Comparison of ENCODE assay signal across 10 cellular contexts in genomic region chr21:30044447-30045064, GRCh38.
DNase-seq lines count a peak whose midpoint lies in the region; ATAC-seq and TF ChIP-seq lines count a peak whose summit lies in the region.
"Had no signal": no experiment of that assay in that cellular context is flagged by ENCODE, and none has a peak within 500 bp of the region (broad histone marks: within the 10 kb centered on the region; RNA-seq: fewer than 3 reads in every experiment).

No MANE protein-coding gene starts in this region.

- H3K9me3 Mint-ChIP-seq in brain: peaks cover 15 to 35% (median 22%) of the 10 kb centered on the region in 5 experiments

- H3K9me2 ChIP-seq in Loucy (replicated peaks; ENCODE audit: low read depth, low read length): no peaks in the 10 kb centered on the region

- no peaks in the 10 kb centered on the region for H4K20me1 ChIP-seq in Loucy (ENCODE audit: insufficient read depth, low read length, poor library complexity, severe bottlenecking)
- H4K20me1 ChIP-seq: BLaER1 had no signal

- no peak overlapping the region for H3K4me2 ChIP-seq in Loucy (ENCODE audit: low read depth, low read length, poor library complexity, severe bottlenecking)
- H3K4me2 ChIP-seq: BLaER1 had no signal

- peak; percentile 2 for DNase-seq in DMS153 treated with DMSO at 0.1 percent for 48 hours (lab: John Stamatoyannopoulos, UW; ENCODE audit: unreplicated experiment)
- no peak for DNase-seq in DMS153 (lab: John Stamatoyannopoulos, UW)
- peak; percentile 21 for DNase-seq in medulla oblongata (ENCODE audit: extremely low spot score)
- DNase-seq in DMS79 treated with DMSO at 0.1 percent for 48 hours (lab: John Stamatoyannopoulos, UW): no peak
- no peak for DNase-seq in hippocampal formation (lab: John Stamatoyannopoulos, UW)

- H3K36me3 ChIP-seq in Loucy (ENCODE audit: insufficient read depth, low read length): no peaks in the 10 kb centered on the region
- H3K36me3 ChIP-seq: BLaER1 had no signal

- H3K9me3 ChIP-seq in Loucy (ENCODE audit: insufficient read depth, low read depth, low read length): 0 out of 2 replicates have a peak, but pooled peaks cover 4% of the 10 kb centered on the region

- H3K9ac ChIP-seq in Loucy (ENCODE audit: low read depth, low read length, poor library complexity, severe bottlenecking): no peak overlapping the region
- H3K9ac ChIP-seq: BLaER1 had no signal

- H3K4me3 ChIP-seq in Loucy (ENCODE audit: low read length, poor library complexity, severe bottlenecking): no peak overlapping the region
- H3K4me3 ChIP-seq: BLaER1, skin epidermis had no signal

- no peaks in the 10 kb centered on the region for H3K4me1 ChIP-seq in Loucy (ENCODE audit: insufficient read depth, low read length, poor library complexity, severe bottlenecking)
- H3K4me1 ChIP-seq: BLaER1 had no signal

- no peak overlapping the region for H3K4me3 Mint-ChIP-seq in brain

- H3F3A ChIP-seq in Loucy (ENCODE audit: low read depth): no peaks in the 10 kb centered on the region

- H3K27me3 ChIP-seq in Loucy (ENCODE audit: insufficient read depth, low read length, poor library complexity, severe bottlenecking): no peaks in the 10 kb centered on the region
- H3K27me3 ChIP-seq: BLaER1 had no signal

- no peak for ATAC-seq in HG03159 (IDR thresholded peaks at IDR 0.05; ENCODE audit: unreplicated experiment)

- H3K79me2 ChIP-seq in Loucy (ENCODE audit: insufficient read depth, low read length): no peaks in the 10 kb centered on the region

- H3K4me1 Mint-ChIP-seq in brain: peaks cover 3% of the 10 kb centered on the region

- peaks cover 7% of the 10 kb centered on the region for H3K36me3 Mint-ChIP-seq in brain

- no peak overlapping the region for H3K27ac Mint-ChIP-seq in brain

- TF ChIP-seq CTCF in Loucy (conservative IDR thresholded peaks at IDR 0.05; ENCODE audit: low read length) (peak; percentile 89), brain (conservative IDR thresholded peaks at IDR 0.05) (peak; percentile 81 to 93)

- H3K27me3 Mint-ChIP-seq in brain: peaks cover 3% of the 10 kb centered on the region

- H2AFZ ChIP-seq in Loucy (ENCODE audit: low read length): no peak overlapping the region

Comparison
In these comparisons a context has a peak if more than half of its experiments do, and no peak if none do; other contexts are left out.
1. DNase-seq: peak in DMS153 treated with DMSO at 0.1 percent for 48 hours (single experiment) and medulla oblongata (single experiment); none in DMS153 (single experiment), DMS79 treated with DMSO at 0.1 percent for 48 hours (single experiment) and hippocampal formation (0 of 2).